Comparison of ENCODE assay signal across 21 cellular contexts in the genomic region with DNA sequence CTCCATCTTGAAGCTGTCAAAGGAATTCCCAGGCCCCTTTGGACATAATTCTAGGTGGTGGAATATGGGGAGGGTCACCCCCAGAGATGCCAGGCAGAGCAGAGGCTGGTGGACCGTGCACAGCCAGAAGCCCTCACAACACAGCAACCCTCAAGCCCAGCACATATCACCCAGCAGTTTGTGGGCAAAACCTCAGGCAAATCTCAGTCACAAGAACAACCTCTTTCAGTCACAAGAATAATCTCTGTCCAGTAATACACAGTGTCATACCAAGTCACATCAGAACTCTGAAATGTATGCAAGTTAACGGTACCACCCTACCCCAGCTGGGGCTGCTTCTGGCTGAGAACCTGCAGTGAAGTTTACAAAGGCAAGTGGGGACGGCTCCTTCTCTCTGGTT.
A peak's percentile ranks its signal among the peaks of the same experiment; 100 is the strongest.
DNase-seq lines count a peak whose midpoint lies in the region; ATAC-seq and TF ChIP-seq lines count a peak whose summit lies in the region.
"Had no signal": no experiment of that assay in that cellular context is flagged by ENCODE, and none has a peak within 500 bp of the region (broad histone marks: within the 10 kb centered on the region; RNA-seq: fewer than 3 reads in every experiment).

No MANE protein-coding gene starts in this region.

- H3K27ac ChIP-seq in GM23248 (peak overlapping the region; percentile 26; the same call in 1 of the 2 replicates), fibroblast of lung (ENCODE audit: insufficient read depth, low read length) (no peak overlapping the region)
- H3K27ac ChIP-seq: A549, BLaER1, SK-N-MC had no signal

- H3K27ac Mint-ChIP-seq in stimulated activated memory B cell treated with anti-CD40 and anti-IgM and Interleukin-4, amounts not matched to agents 10 μg/mL and 1 μg/mL and 100 μg/mL, for 72 hours, result no peak overlapping the region
- H3K27ac Mint-ChIP-seq: CD4-positive, alpha-beta memory T cell had no signal

- H3F3A ChIP-seq in GM23248 (ENCODE audit: insufficient read depth), result 0 out of 2 replicates have a peak, but pooled peaks cover 7% of the 10 kb centered on the region

- H3K9ac ChIP-seq in GM23248 (no peak overlapping the region), fibroblast of lung (ENCODE audit: insufficient read depth, low read length) (no peak overlapping the region)
- H3K9ac ChIP-seq: BLaER1 had no signal

- ATAC-seq in HG02981 (IDR thresholded peaks at IDR 0.05; ENCODE audit: unreplicated experiment), result no peak
- no peak for ATAC-seq in stimulated activated memory B cell treated with anti-CD40 and anti-IgM and Interleukin-4, amounts not matched to agents 10 μg/mL and 1 μg/mL and 100 μg/mL, for 72 hours
- ATAC-seq: A549, GM12878, HCT116, HepG2 had no signal

- no peak overlapping the region for H3K4me3 Mint-ChIP-seq in stimulated activated memory B cell treated with anti-CD40 and anti-IgM and Interleukin-4, amounts not matched to agents 10 μg/mL and 1 μg/mL and 100 μg/mL, for 72 hours
- H3K4me3 Mint-ChIP-seq: CD4-positive, alpha-beta memory T cell had no signal

- peaks cover 3% of the 10 kb centered on the region for H3K9me3 Mint-ChIP-seq in stimulated activated memory B cell treated with anti-CD40 and anti-IgM and Interleukin-4, amounts not matched to agents 10 μg/mL and 1 μg/mL and 100 μg/mL, for 72 hours

- H3K9me2 ChIP-seq in GM23248 (ENCODE audit: insufficient read depth), result no peaks in the 10 kb centered on the region

- H3K27me3 ChIP-seq in GM23248 (replicated peaks; ENCODE audit: insufficient read depth) (no peaks in the 10 kb centered on the region), fibroblast of lung (ENCODE audit: control insufficient read depth, insufficient read depth, low read length) (no peaks in the 10 kb centered on the region)
- H3K27me3 ChIP-seq: BLaER1 had no signal

- DNase-seq in GM23248 (peak; percentile 40), RPMI7951 (ENCODE audit: low read depth) (peak; percentile 4), fibroblast of lung (ENCODE audit: low read depth in 2 of 2) (no peak), retinal pigment epithelial cell (ENCODE audit: low read depth) (peak; percentile 45), GM03348 (ENCODE audit: low spot score) (no peak)
- no peak for DNase-seq in NK-92 treated with Interleukin-12 subunit alpha and Interleukin-12 subunit beta, amount 100 ng/mL, for 24 hours (lab: John Stamatoyannopoulos, UW)
- DNase-seq: CD4-positive, alpha-beta memory T cell; GF-D8; KBM-7; NCI-H1105 treated with DMSO at 0.1 percent for 48 hours; NCI-H1694; NCI-H2081 treated with DMSO at 0.1 percent for 48 hours; NCI-H774 had no signal

- H4K20me1 ChIP-seq in GM23248 (ENCODE audit: insufficient read depth) (no peaks in the 10 kb centered on the region), fibroblast of lung (ENCODE audit: control insufficient read depth, extremely low read depth, insufficient read depth, low read length) (no peaks in the 10 kb centered on the region)
- H4K20me1 ChIP-seq: BLaER1 had no signal

- H2AFZ ChIP-seq in GM23248 (peak overlapping the region; percentile 30), fibroblast of lung (ENCODE audit: low read length) (no peak overlapping the region)

- H3K4me2 ChIP-seq in GM23248 (ENCODE audit: unreplicated experiment), result peak overlapping the region; percentile 60
- H3K4me2 ChIP-seq in fibroblast of lung (ENCODE audit: extremely low read depth, insufficient read depth, low read length), result peak overlapping the region; percentile 13
- H3K4me2 ChIP-seq: A549, BLaER1 had no signal

- H3K79me2 ChIP-seq in GM23248 (ENCODE audit: insufficient read depth) (no peaks in the 10 kb centered on the region), fibroblast of lung (ENCODE audit: control insufficient read depth, insufficient read depth, low read length) (no peaks in the 10 kb centered on the region)

- no peaks in the 10 kb centered on the region for H3K36me3 Mint-ChIP-seq in stimulated activated memory B cell treated with anti-CD40 and anti-IgM and Interleukin-4, amounts not matched to agents 10 μg/mL and 1 μg/mL and 100 μg/mL, for 72 hours
- H3K36me3 Mint-ChIP-seq: CD4-positive, alpha-beta memory T cell had no signal

- H3K4me3 ChIP-seq in GM23248, result peak overlapping the region; percentile 35
- no peak overlapping the region for H3K4me3 ChIP-seq in fibroblast of lung (replicated peaks in 1 of 4; ENCODE audit: control extremely low read depth in 1 of 4, insufficient read depth in 1 of 4, low read depth in 3 of 4, low read length in 4 of 4)
- no peak overlapping the region for H3K4me3 ChIP-seq in retinal pigment epithelial cell (ENCODE audit: low read length)
- H3K4me3 ChIP-seq: A549, BLaER1, GM12878, SK-N-MC had no signal

- H3K4me1 Mint-ChIP-seq in stimulated activated memory B cell treated with anti-CD40 and anti-IgM and Interleukin-4, amounts not matched to agents 10 μg/mL and 1 μg/mL and 100 μg/mL, for 72 hours, result no peaks in the 10 kb centered on the region
- H3K4me1 Mint-ChIP-seq: CD4-positive, alpha-beta memory T cell had no signal

- in situ Hi-C loops in GM23248 (cut with MboI), result no loop called here

- TF ChIP-seq CTCF in fibroblast of lung (conservative IDR thresholded peaks at IDR 0.05 in 1 of 2, IDR thresholded peaks at IDR 0.05 in 1 of 2; ENCODE audit: low read depth in 1 of 2, low read length in 2 of 2), result no peak
- no peak for TF ChIP-seq CTCF in retinal pigment epithelial cell (conservative IDR thresholded peaks at IDR 0.05; ENCODE audit: low read depth, low read length)

- H3K9me3 ChIP-seq in GM23248 (ENCODE audit: low read depth) (no peaks in the 10 kb centered on the region), fibroblast of lung (ENCODE audit: control insufficient read depth, insufficient read depth, low read depth, low read length) (no peaks in the 10 kb centered on the region)
- H3K9me3 ChIP-seq: A549, BLaER1 had no signal

- H3K4me1 ChIP-seq in GM23248 (ENCODE audit: insufficient read depth), result peaks cover 13% of the 10 kb centered on the region
- no peaks in the 10 kb centered on the region for H3K4me1 ChIP-seq in fibroblast of lung (ENCODE audit: control insufficient read depth, extremely low read depth, insufficient read depth, low read length)
- H3K4me1 ChIP-seq: A549, BLaER1 had no signal

- H3K36me3 ChIP-seq in GM23248 (ENCODE audit: low read depth) (no peaks in the 10 kb centered on the region), fibroblast of lung (ENCODE audit: control insufficient read depth, insufficient read depth, low read length) (no peaks in the 10 kb centered on the region)
- H3K36me3 ChIP-seq: BLaER1 had no signal

- no peaks in the 10 kb centered on the region for H3K27me3 Mint-ChIP-seq in stimulated activated memory B cell treated with anti-CD40 and anti-IgM and Interleukin-4, amounts not matched to agents 10 μg/mL and 1 μg/mL and 100 μg/mL, for 72 hours
- H3K27me3 Mint-ChIP-seq: CD4-positive, alpha-beta memory T cell had no signal

- 2% methylated on average over 3 of the region's 3 CpGs for WGBS in GM23248 (ENCODE audit: low coverage in 1 of 2, low lambda C conversion rate in 2 of 2, missing lambda C conversion rate in 2 of 2), 2 experiments

Comparison
In these comparisons a context has a peak if more than half of its experiments do, and no peak if none do; other contexts are left out.
1. DNase-seq: peak in GM23248 (single experiment), RPMI7951 (single experiment) and retinal pigment epithelial cell (single experiment); none in fibroblast of lung (0 of 2), GM03348 (single experiment) and NK-92 treated with Interleukin-12 subunit alpha and Interleukin-12 subunit beta, amount 100 ng/mL, for 24 hours (single experiment).